Comparison of ENCODE assay signal across 14 cellular contexts in genomic region chr13:112721198-112722104, GRCh38. TPM values are rescaled to one million over a fixed set of nuclear protein-coding genes. Genes with fewer than 3 reads are reported as not detected.
DNase-seq lines count a peak whose midpoint lies in the region; ATAC-seq and TF ChIP-seq lines count a peak whose summit lies in the region.
"Had no signal": no experiment of that assay in that cellular context is flagged by ENCODE, and none has a peak within 500 bp of the region (broad histone marks: within the 10 kb centered on the region; RNA-seq: fewer than 3 reads in every experiment).

No MANE protein-coding gene starts in this region.

- intact Hi-C loops in right lobe of liver (cut with DNase I): no loop called here
- intact Hi-C loops in prostate gland (cut with DNase I): no loop called here

- POLR2A ChIA-PET in HEK293 (lab: Yijun Ruan, JAX): no interaction called here

- peaks cover 12% of the 10 kb centered on the region for H3F3A ChIP-seq in smooth muscle cell (ENCODE audit: low read depth)

- peaks cover 9% of the 10 kb centered on the region for H3K79me2 ChIP-seq in smooth muscle cell (ENCODE audit: low read depth)

- H3K9me3 ChIP-seq in HEK293 (ENCODE audit: control insufficient read depth, insufficient read depth, low read depth, low read length): no peaks in the 10 kb centered on the region
- H3K9me3 ChIP-seq in right lobe of liver: no peaks in the 10 kb centered on the region
- no peaks in the 10 kb centered on the region for H3K9me3 ChIP-seq in smooth muscle cell (replicated peaks; ENCODE audit: low read depth)
- H3K9me3 ChIP-seq in prostate gland: no peaks in the 10 kb centered on the region
- H3K9me3 ChIP-seq: esophagus muscularis mucosa, psoas muscle had no signal

- H2AFZ ChIP-seq in smooth muscle cell (ENCODE audit: low read depth): no peak overlapping the region

- H3K27ac ChIP-seq in HEK293 (ENCODE audit: extremely low read depth, low read depth, low read length) (no peak overlapping the region), cingulate gyrus (ENCODE audit: low read depth, low read length) (peak overlapping the region; percentile 10), right lobe of liver (peak overlapping the region; percentile 39 to 80 (median 59)), smooth muscle cell (ENCODE audit: low read depth) (peak overlapping the region; percentile 91), prostate gland (no peak overlapping the region)
- H3K27ac ChIP-seq: psoas muscle had no signal

- H3K4me1 ChIP-seq in HEK293 (ENCODE audit: control insufficient read depth, insufficient read depth, low read length): peaks cover 7% of the 10 kb centered on the region
- H3K4me1 ChIP-seq in right lobe of liver: peaks cover 0 to 11% (median 2%) of the 10 kb centered on the region in 4 donors
- peaks cover 12% of the 10 kb centered on the region for H3K4me1 ChIP-seq in smooth muscle cell (ENCODE audit: low read depth)
- H3K4me1 ChIP-seq in prostate gland (replicated peaks): no peaks in the 10 kb centered on the region

- 70% methylated on average over 20 of the region's 26 CpGs for WGBS in right lobe of liver (ENCODE audit: insufficient coverage, low coverage, low lambda C conversion rate, missing lambda C conversion rate)
- 93% methylated on average over 26 of the region's 26 CpGs for WGBS in smooth muscle cell (ENCODE audit: low lambda C conversion rate)
- 86% methylated on average over 26 of the region's 26 CpGs for WGBS in prostate gland

- TF ChIP-seq POLR2A in right lobe of liver (IDR thresholded peaks at IDR 0.05): no peak
- no peak for TF ChIP-seq POLR2A in prostate gland (IDR thresholded peaks at IDR 0.05)

- ATAC-seq in right lobe of liver: peak; percentile 26 to 51 (median 47)
- ATAC-seq: psoas muscle had no signal

- CTCF ChIA-PET in HEK293 (lab: Yijun Ruan, JAX): no interaction called here

- H3K27me3 ChIP-seq in right lobe of liver: no peaks in the 10 kb centered on the region
- no peaks in the 10 kb centered on the region for H3K27me3 ChIP-seq in smooth muscle cell (ENCODE audit: low read depth)
- no peaks in the 10 kb centered on the region for H3K27me3 ChIP-seq in prostate gland (replicated peaks; ENCODE audit: insufficient read depth)
- H3K27me3 ChIP-seq: esophagus muscularis mucosa had no signal

- no peak overlapping the region for H3K4me2 ChIP-seq in smooth muscle cell

- no peak overlapping the region for H3K9ac ChIP-seq in smooth muscle cell (ENCODE audit: low read depth)

- H3K36me3 ChIP-seq in HEK293 (ENCODE audit: control insufficient read depth in 2 of 2, insufficient read depth in 1 of 2, low read length in 2 of 2) (no peaks in the 10 kb centered on the region), right lobe of liver (no peaks in the 10 kb centered on the region), smooth muscle cell (ENCODE audit: low read depth) (no peaks in the 10 kb centered on the region), prostate gland (no peaks in the 10 kb centered on the region)
- H3K36me3 ChIP-seq: esophagus muscularis mucosa had no signal

- DNase-seq in right lobe of liver: no peak
- no peak for DNase-seq in smooth muscle cell (lab: John Stamatoyannopoulos, UW; ENCODE audit: unreplicated experiment)
- no peak for DNase-seq in putamen (ENCODE audit: low spot score)
- DNase-seq in NCI-H2196 (lab: John Stamatoyannopoulos, UW; ENCODE audit: unreplicated experiment): no peak
- no peak for DNase-seq in cortex of kidney (lab: John Stamatoyannopoulos, UW)
- no peak for DNase-seq in prostate gland (ENCODE audit: low spot score)
- DNase-seq: activated naive CD4-positive, alpha-beta T cell treated with anti-CD3 and anti-CD28 coated beads, Interleukin-2, amount 10 ng/mL, durations not matched to agents 7 days and 5 days; AML-193; Kasumi-1; NCI-H2029 had no signal

- H4K20me1 ChIP-seq in smooth muscle cell (ENCODE audit: low read depth): peaks cover 8% of the 10 kb centered on the region

- TF ChIP-seq CTCF in HEK293 (tag by site-specific recombination; IDR thresholded peaks at IDR 0.05): no peak
- TF ChIP-seq CTCF in right lobe of liver (IDR thresholded peaks at IDR 0.05): no peak
- TF ChIP-seq CTCF in smooth muscle cell (IDR thresholded peaks at IDR 0.05; ENCODE audit: borderline replicate concordance, insufficient read depth, poor library complexity, severe bottlenecking): no peak
- no peak for TF ChIP-seq CTCF in prostate gland (IDR thresholded peaks at IDR 0.05)

- H3K4me3 ChIP-seq in HEK293 (ENCODE audit: low read depth, low read length) (no peak overlapping the region), right lobe of liver (no peak overlapping the region), smooth muscle cell (no peak overlapping the region), prostate gland (no peak overlapping the region)
- H3K4me3 ChIP-seq: esophagus muscularis mucosa, psoas muscle had no signal

TF ChIP-seq in HEK293, 187 proteins besides CTCF, POLR2A, EP300 and RAD21:
- TF ChIP-seq GLIS2 (tag by site-specific recombination; IDR thresholded peaks at IDR 0.05): 0 out of 2 replicates have a peak, but pooled peaks have one; percentile 13
- TF ChIP-seq ZNF140 (tag by site-specific recombination; IDR thresholded peaks at IDR 0.05): no peak

RNA-seq across cellular contexts. Expression of gene ATP11A, which starts 31.6 kb away (rescaled TPM):
- total RNA-seq in right lobe of liver: 10 to 100 TPM; 24.3 to 57.4 (median 33.1) TPM
- 6.1 and 7.5 TPM in 2 replicates for total RNA-seq in smooth muscle cell
- polyA plus RNA-seq in smooth muscle cell: 6.5 and 15.2 TPM in 2 replicates
- total RNA-seq in prostate gland: 10 to 100 TPM; 10.9 to 89.3 TPM

Comparison
In these comparisons a context has a peak if more than half of its experiments do, and no peak if none do; other contexts are left out.
1. H3K27ac ChIP-seq: peak in cingulate gyrus (single experiment), right lobe of liver (3 of 3) and smooth muscle cell (single experiment); none in HEK293 (single experiment) and prostate gland (0 of 2).